Comparison of ENCODE assay signal across 28 cellular contexts in genomic region chr12:100024974-100025555, GRCh38. TPM values are rescaled to one million over a fixed set of nuclear protein-coding genes. Genes with fewer than 3 reads are reported as not detected.
"Had no signal": no experiment of that assay in that cellular context is flagged by ENCODE, and none has a peak within 500 bp of the region (broad histone marks: within the 10 kb centered on the region; RNA-seq: fewer than 3 reads in every experiment).

No MANE protein-coding gene starts in this region.

- H3K27ac ChIP-seq: breast epithelium, hepatocyte, left lung, prostate gland, upper lobe of right lung had no signal

- H3K36me3 ChIP-seq: breast epithelium, left lung, prostate gland, upper lobe of right lung had no signal

- DNase-seq: activated CD4-positive, alpha-beta T cell treated with anti-CD3 and anti-CD28 coated beads for 36 hours; activated CD4-positive, alpha-beta T cell treated with anti-CD3 and anti-CD28 coated beads, Interleukin-2, amount 50 U/mL, for 48 hours; activated CD8-positive, alpha-beta memory T cell treated with anti-CD3 and anti-CD28 coated beads, Interleukin-2, amount 50 U/mL, for 48 hours; activated naive CD4-positive, alpha-beta T cell; activated naive CD8-positive, alpha-beta T cell treated with anti-CD3 and anti-CD28 coated beads for 36 hours; activated T-cell treated with anti-CD3 and anti-CD28 coated beads, Interleukin-2, amount 50 U/mL, for 4 hours; cerebellar nuclear complex; cortex of kidney; endodermal cell; glutamatergic neuron; immature natural killer cell; kidney glomerular epithelial cell; left lung; midbrain; stimulated activated CD4-positive, alpha-beta T cell treated with anti-CD3 and anti-CD28 coated beads, Interleukin-4, amount 100 ng/mL, for 24 hours; stimulated activated naive CD8-positive, alpha-beta T cell treated with anti-CD3 and anti-CD28 coated beads, Interleukin-15, Interleukin-2, amounts not matched to agents 100 U/mL and 50 U/mL, for 24 hours; T1000; upper lobe of right lung had no signal

- H3K27me3 Mint-ChIP-seq: activated CD4-positive, alpha-beta T cell treated with anti-CD3 and anti-CD28 coated beads for 36 hours; activated naive CD8-positive, alpha-beta T cell treated with anti-CD3 and anti-CD28 coated beads for 36 hours; natural killer cell treated with Interleukin-12 subunit alpha and Interleukin-12 subunit beta and Interleukin-15 and Interleukin-18, amount 100 ng/mL, for 72 hours had no signal

- H3K4me1 Mint-ChIP-seq: activated CD4-positive, alpha-beta T cell treated with anti-CD3 and anti-CD28 coated beads for 36 hours; activated naive CD8-positive, alpha-beta T cell treated with anti-CD3 and anti-CD28 coated beads for 36 hours; immature natural killer cell had no signal

- H3K9me3 ChIP-seq: breast epithelium, prostate gland, upper lobe of right lung had no signal

- H3K27me3 ChIP-seq: breast epithelium, hepatocyte, left lung, upper lobe of right lung had no signal

- H3K9me3 Mint-ChIP-seq: activated naive CD8-positive, alpha-beta T cell treated with anti-CD3 and anti-CD28 coated beads for 36 hours; activated T-helper 2 cell treated with anti-CD3 and anti-CD28 coated beads, Interferon-gamma antibody, Interleukin-2, Interleukin-4, amounts not matched to agents 10 μg/mL and 5 μg/mL and 100 μg/mL, durations not matched to agents 14 hours and 24 hours and 36 hours; T-helper 1 cell treated with Interleukin-12 subunit alpha and Interleukin-12 subunit beta and Interleukin-4 antibody, amounts not matched to agents 30 μg/mL and 1 μg/mL, for 36 hours had no signal

- ATAC-seq: activated CD4-positive, alpha-beta T cell treated with anti-CD3 and anti-CD28 coated beads for 36 hours; activated T-cell treated with anti-CD3 and anti-CD28 coated beads, Interleukin-2, amount 50 U/mL, for 4 hours; left lung; natural killer cell treated with Interleukin-12 subunit alpha and Interleukin-12 subunit beta and Interleukin-15 and Interleukin-18, amount 100 ng/mL, for 72 hours; stimulated activated naive CD8-positive, alpha-beta T cell treated with anti-CD3 and anti-CD28 coated beads, Interleukin-15, Interleukin-2, amounts not matched to agents 100 U/mL and 50 U/mL, for 24 hours; upper lobe of right lung; WTC11 had no signal

- H3K4me3 ChIP-seq: breast epithelium, hepatocyte, left lung, lung, prostate gland, upper lobe of right lung had no signal

- H3K4me1 ChIP-seq: breast epithelium, left lung, prostate gland, upper lobe of right lung had no signal

- H3K4me3 Mint-ChIP-seq: activated CD4-positive, alpha-beta T cell treated with anti-CD3 and anti-CD28 coated beads for 36 hours; activated naive CD8-positive, alpha-beta T cell treated with anti-CD3 and anti-CD28 coated beads for 36 hours; activated T-cell treated with anti-CD3 and anti-CD28 coated beads, Interleukin-2, amount 50 U/mL, for 4 hours; endodermal cell; immature natural killer cell; natural killer cell treated with Interleukin-12 subunit alpha and Interleukin-12 subunit beta and Interleukin-15 and Interleukin-18, amount 100 ng/mL, for 72 hours; T-helper 1 cell treated with Interleukin-12 subunit alpha and Interleukin-12 subunit beta and Interleukin-4 antibody, amounts not matched to agents 30 μg/mL and 1 μg/mL, for 36 hours; WTC11 had no signal

- H3K27ac Mint-ChIP-seq: activated CD4-positive, alpha-beta T cell treated with anti-CD3 and anti-CD28 coated beads for 36 hours; activated naive CD8-positive, alpha-beta T cell treated with anti-CD3 and anti-CD28 coated beads for 36 hours; activated T-helper 2 cell treated with anti-CD3 and anti-CD28 coated beads, Interferon-gamma antibody, Interleukin-2, Interleukin-4, amounts not matched to agents 10 μg/mL and 5 μg/mL and 100 μg/mL, durations not matched to agents 14 hours and 24 hours and 36 hours; endodermal cell; immature natural killer cell; natural killer cell treated with Interleukin-12 subunit alpha and Interleukin-12 subunit beta and Interleukin-15 and Interleukin-18, amount 100 ng/mL, for 72 hours; T-helper 1 cell treated with Interleukin-12 subunit alpha and Interleukin-12 subunit beta and Interleukin-4 antibody, amounts not matched to agents 30 μg/mL and 1 μg/mL, for 36 hours; WTC11 had no signal

- FAIRE-seq: astrocyte, frontal cortex had no signal

RNA-seq across cellular contexts. Expression of gene ANKS1B, which starts 40.3 kb away (rescaled TPM):
- total RNA-seq: activated naive CD8-positive, alpha-beta T cell treated with anti-CD3 and anti-CD28 coated beads for 36 hours; natural killer cell treated with Interleukin-12 subunit alpha and Interleukin-12 subunit beta and Interleukin-15 and Interleukin-18, amount 100 ng/mL, for 72 hours had no signal
